1 cellular context compared by ENCODE assay signal in the genomic region with DNA sequence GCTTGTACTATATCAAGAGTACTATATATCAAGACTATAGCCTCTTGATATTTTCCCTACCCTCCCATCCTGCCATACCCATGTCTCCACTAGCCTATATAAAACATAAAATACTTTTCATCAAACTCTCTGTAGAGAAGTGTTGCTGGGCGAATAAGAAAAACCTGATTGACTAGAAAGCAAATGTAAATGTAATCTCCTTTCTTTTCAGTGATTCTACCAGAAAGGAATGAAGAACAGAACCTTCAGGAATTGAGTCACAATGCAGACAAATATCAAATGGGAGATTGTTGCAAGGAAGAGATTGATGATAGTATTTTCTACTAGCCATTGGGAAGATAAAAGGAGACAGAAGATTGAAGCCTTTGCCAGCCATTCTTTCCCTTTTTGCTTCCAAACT.
TF ChIP-seq lines count a peak whose summit lies in the region.

No MANE protein-coding gene starts in this region.

TF ChIP-seq in IMR-90, 13 proteins besides CTCF, POLR2A, EP300 and RAD21:
- no peak for TF ChIP-seq NFE2L2 (IDR thresholded peaks at IDR 0.05; ENCODE audit: low read depth, low read length)
- no peak for TF ChIP-seq CEBPB (IDR thresholded peaks at IDR 0.05; ENCODE audit: low read depth, low read length)
- no peak for TF ChIP-seq SMC3 (IDR thresholded peaks at IDR 0.05; ENCODE audit: low read depth, low read length)
- no peak for TF ChIP-seq RCOR1 (IDR thresholded peaks at IDR 0.05; ENCODE audit: insufficient replicate concordance, low read length)
- no peak for TF ChIP-seq MAZ (IDR thresholded peaks at IDR 0.05; ENCODE audit: borderline replicate concordance, low read depth, low read length)
- no peak for TF ChIP-seq FOS (IDR thresholded peaks at IDR 0.05; ENCODE audit: low read depth, low read length)
- TF ChIP-seq, protein P1, sequence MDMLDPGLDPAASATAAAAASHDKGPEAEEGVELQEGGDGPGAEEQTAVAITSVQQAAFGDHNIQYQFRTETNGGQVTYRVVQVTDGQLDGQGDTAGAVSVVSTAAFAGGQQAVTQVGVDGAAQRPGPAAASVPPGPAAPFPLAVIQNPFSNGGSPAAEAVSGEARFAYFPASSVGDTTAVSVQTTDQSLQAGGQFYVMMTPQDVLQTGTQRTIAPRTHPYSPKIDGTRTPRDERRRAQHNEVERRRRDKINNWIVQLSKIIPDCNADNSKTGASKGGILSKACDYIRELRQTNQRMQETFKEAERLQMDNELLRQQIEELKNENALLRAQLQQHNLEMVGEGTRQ (IDR thresholded peaks at IDR 0.05; ENCODE audit: low read depth, low read length) = no peak
- TF ChIP-seq ELK1 (IDR thresholded peaks at IDR 0.05; ENCODE audit: borderline replicate concordance, low read depth, low read length) = no peak
- no peak for TF ChIP-seq MAFK (IDR thresholded peaks at IDR 0.05; ENCODE audit: low read depth, low read length)
